Comparison of ENCODE assay signal across 1 cellular context in the genomic region with DNA sequence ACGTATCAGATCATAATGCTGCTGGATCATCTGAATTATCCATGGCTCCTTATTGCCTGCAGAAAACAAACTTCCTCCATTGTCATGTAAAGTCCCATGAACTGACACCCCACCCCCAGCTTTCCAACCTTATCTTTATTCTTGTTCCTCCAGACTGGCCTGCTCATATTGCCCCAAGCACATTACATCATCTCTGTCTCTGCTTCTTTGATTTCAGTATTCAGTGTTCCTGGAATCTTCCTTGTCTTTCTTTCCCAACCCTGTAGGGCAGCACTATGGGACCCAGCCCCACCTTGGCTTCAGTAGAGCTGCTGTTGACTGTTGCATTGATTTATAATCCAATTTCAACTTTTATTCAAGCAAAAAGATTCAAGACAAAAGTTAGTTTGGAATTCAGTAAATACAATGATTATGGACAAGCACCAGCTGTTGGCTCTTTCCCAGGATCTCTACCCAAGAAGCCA.
A peak's percentile ranks its signal among the peaks of the same experiment; 100 is the strongest.
TF ChIP-seq lines count a peak whose summit lies in the region.

No MANE protein-coding gene starts in this region.

TF ChIP-seq in IMR-90, 13 proteins besides CTCF, POLR2A, EP300 and RAD21:
- TF ChIP-seq, protein P1, sequence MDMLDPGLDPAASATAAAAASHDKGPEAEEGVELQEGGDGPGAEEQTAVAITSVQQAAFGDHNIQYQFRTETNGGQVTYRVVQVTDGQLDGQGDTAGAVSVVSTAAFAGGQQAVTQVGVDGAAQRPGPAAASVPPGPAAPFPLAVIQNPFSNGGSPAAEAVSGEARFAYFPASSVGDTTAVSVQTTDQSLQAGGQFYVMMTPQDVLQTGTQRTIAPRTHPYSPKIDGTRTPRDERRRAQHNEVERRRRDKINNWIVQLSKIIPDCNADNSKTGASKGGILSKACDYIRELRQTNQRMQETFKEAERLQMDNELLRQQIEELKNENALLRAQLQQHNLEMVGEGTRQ (IDR thresholded peaks at IDR 0.05; ENCODE audit: low read depth, low read length), result no peak
- peak; percentile 46; the same call in 1 of the 2 replicates for TF ChIP-seq CEBPB (IDR thresholded peaks at IDR 0.05; ENCODE audit: low read depth, low read length)
TF ChIP-seq in IMR-90: peak in this region for 1.
